18 cellular contexts compared by ENCODE assay signal in the genomic region with DNA sequence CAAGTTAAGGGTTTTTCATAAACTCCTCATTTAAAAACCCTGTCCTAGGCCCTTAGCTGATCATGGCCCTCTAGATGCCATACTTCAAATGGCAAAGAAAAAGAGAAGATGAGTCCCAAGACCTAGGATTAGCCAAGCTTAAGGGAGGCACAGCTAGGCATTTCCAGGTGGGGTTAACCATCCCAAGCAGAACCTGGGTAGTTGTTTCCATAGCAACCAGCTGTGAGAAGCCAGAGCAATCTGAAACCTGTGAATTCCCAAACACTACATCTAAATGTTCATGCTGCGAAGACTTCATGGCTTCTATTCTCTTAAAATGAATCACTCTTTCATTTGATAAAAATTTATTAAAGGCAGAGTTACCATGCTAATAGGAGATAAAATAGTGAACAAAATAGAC.
"Had no signal": no experiment of that assay in that cellular context is flagged by ENCODE, and none has a peak within 500 bp of the region (broad histone marks: within the 10 kb centered on the region; RNA-seq: fewer than 3 reads in every experiment).

No MANE protein-coding gene starts in this region.

- H3K27ac Mint-ChIP-seq: natural killer cell had no signal

- H3K36me3 Mint-ChIP-seq: natural killer cell had no signal

- DNase-seq: central memory CD4-positive, alpha-beta T cell; cortex of kidney; dorsolateral prefrontal cortex; effector CD8-positive, alpha-beta T cell; glutamatergic neuron; left colon; natural killer cell; sigmoid colon; stimulated activated naive CD4-positive, alpha-beta T cell; thyroid gland; upper lobe of left lung; uterus had no signal

- H3K4me3 ChIP-seq: dorsolateral prefrontal cortex, esophagus muscularis mucosa, gastroesophageal sphincter, right atrium auricular region, sigmoid colon, skin epidermis, suprapubic skin, thyroid gland, upper lobe of left lung, uterus had no signal

- H3K9me3 ChIP-seq: esophagus muscularis mucosa, gastroesophageal sphincter, right atrium auricular region, sigmoid colon, suprapubic skin, thyroid gland, upper lobe of left lung, uterus had no signal

- H3K4me3 Mint-ChIP-seq: natural killer cell had no signal

- H3K36me3 ChIP-seq: esophagus muscularis mucosa, gastroesophageal sphincter, right atrium auricular region, sigmoid colon, suprapubic skin, thyroid gland, upper lobe of left lung, uterus had no signal

- H3K27me3 ChIP-seq: esophagus muscularis mucosa, gastroesophageal sphincter, right atrium auricular region, sigmoid colon, suprapubic skin, thyroid gland, upper lobe of left lung, uterus had no signal

- H3K4me1 ChIP-seq: gastroesophageal sphincter, right atrium auricular region, thyroid gland, upper lobe of left lung, uterus had no signal

- ATAC-seq: gastroesophageal sphincter, left colon, natural killer cell had no signal

- H3K27ac ChIP-seq: dorsolateral prefrontal cortex, epithelial cell of prostate, esophagus muscularis mucosa, gastroesophageal sphincter, right atrium auricular region, sigmoid colon, skin epidermis, suprapubic skin, thyroid gland, upper lobe of left lung, uterus had no signal
